14 cellular contexts compared by ENCODE assay signal in genomic region chr6:3333263-3333662, GRCh38.
A peak's percentile ranks its signal among the peaks of the same experiment; 100 is the strongest.
DNase-seq lines count a peak whose midpoint lies in the region; ATAC-seq, FAIRE-seq and TF ChIP-seq lines count a peak whose summit lies in the region.
"Had no signal": no experiment of that assay in that cellular context is flagged by ENCODE, and none has a peak within 500 bp of the region (broad histone marks: within the 10 kb centered on the region; RNA-seq: fewer than 3 reads in every experiment).

No MANE protein-coding gene starts in this region.

- H3K4me1 ChIP-seq in K562 (replicated peaks in 1 of 2; ENCODE audit: control insufficient read depth in 2 of 2, insufficient read depth in 2 of 2, low read length in 2 of 2) (peaks cover 12 to 21% of the 10 kb centered on the region in 2 experiments), lower lobe of right lung (peaks cover 24% of the 10 kb centered on the region)

- WGBS in K562 (ENCODE audit: insufficient coverage, low coverage, missing lambda C conversion rate), result 49% methylated on average over 6 of the region's 6 CpGs

- H3K9ac ChIP-seq in K562 (ENCODE audit: insufficient read depth in 1 of 2, low read depth in 2 of 2, low read length in 2 of 2), result peak overlapping the region in 1 of 2 experiments; percentile 32; a peak in 1 of 4 replicates

- no peaks in the 10 kb centered on the region for H3K9me3 ChIP-seq in K562 (replicated peaks; ENCODE audit: control insufficient read depth, insufficient read depth, low read depth, low read length)
- no peaks in the 10 kb centered on the region for H3K9me3 ChIP-seq in lower lobe of right lung
- H3K9me3 ChIP-seq: tibial nerve had no signal

- DNase-seq in GM13977 (ENCODE audit: low spot score), result peak; percentile 78
- DNase-seq in GM20000 (ENCODE audit: low spot score), result peak; percentile 67
- peak in 1 of 4 experiments; percentile 34 for DNase-seq in K562 (ENCODE audit: extremely low read depth in 1 of 4, low spot score in 3 of 4)
- DNase-seq in lower lobe of right lung, result no peak
- no peak for DNase-seq in DMS79 treated with DMSO at 0.1 percent for 48 hours (lab: John Stamatoyannopoulos, UW)
- DNase-seq in naive thymus-derived CD8-positive, alpha-beta T cell, result no peak
- DNase-seq in effector memory CD8-positive, alpha-beta T cell, result no peak
- DNase-seq: activated CD4-positive, alpha-beta T cell treated with anti-CD3 and anti-CD28 coated beads for 4 hours; EL; NCI-H748 treated with DMSO at 0.1 percent for 48 hours had no signal

- no peaks in the 10 kb centered on the region for H3K9me3 Mint-ChIP-seq in naive thymus-derived CD8-positive, alpha-beta T cell
- H3K9me3 Mint-ChIP-seq in effector memory CD8-positive, alpha-beta T cell, result no peaks in the 10 kb centered on the region
- H3K9me3 Mint-ChIP-seq: activated T-helper 2 cell treated with anti-CD3 and anti-CD28 coated beads, Interferon-gamma antibody, Interleukin-2, Interleukin-4, amounts not matched to agents 10 μg/mL and 5 μg/mL and 100 μg/mL, durations not matched to agents 14 hours and 24 hours and 36 hours had no signal

- no peaks in the 10 kb centered on the region for H3K79me2 ChIP-seq in K562 (ENCODE audit: control insufficient read depth, insufficient read depth, low read length)

- no peaks in the 10 kb centered on the region for H3K9me1 ChIP-seq in K562 (ENCODE audit: control insufficient read depth, insufficient read depth, low read length)

- H3K4me1 Mint-ChIP-seq in naive thymus-derived CD8-positive, alpha-beta T cell, result peaks cover 16 to 19% (median 19%) of the 10 kb centered on the region in 4 donors
- H3K4me1 Mint-ChIP-seq in effector memory CD8-positive, alpha-beta T cell (ENCODE audit: low read depth in 2 of 2), result peaks cover 0 to 5% of the 10 kb centered on the region in 2 donors

- no peaks in the 10 kb centered on the region for H4K20me1 ChIP-seq in K562 (replicated peaks; ENCODE audit: control insufficient read depth, insufficient read depth, low read length)

- H3K36me3 ChIP-seq in K562 (ENCODE audit: control insufficient read depth, insufficient read depth, low read length) (no peaks in the 10 kb centered on the region), lower lobe of right lung (no peaks in the 10 kb centered on the region)
- H3K36me3 ChIP-seq: tibial nerve had no signal

- FAIRE-seq in K562 (lab: Jason Lieb, UNC), result no peak

- H3K4me3 ChIP-seq in K562 (no peak overlapping the region), lower lobe of right lung (no peak overlapping the region)
- H3K4me3 ChIP-seq: tibial nerve had no signal

- no peak for TF ChIP-seq EP300 in K562 (IDR thresholded peaks at IDR 0.05; ENCODE audit: low read length)

- CTCF ChIA-PET in K562 (lab: Yijun Ruan, JAX; ENCODE audit: low intra/inter-chr PET ratio), result no interaction called here

- TF ChIP-seq RAD21 in K562 (CRISPR knock-in tag; conservative IDR thresholded peaks at IDR 0.05 in 1 of 2, IDR thresholded peaks at IDR 0.05 in 1 of 2), result no peak

- intact Hi-C loops in K562 (cut with micrococcal nuclease) (loop anchor here (5.0 kb wide), 1 partner anchor 46 kb away; no protein-coding TSS in a partner anchor), lower lobe of right lung (cut with DNase I) (no loop called here)

- H2AFZ ChIP-seq in K562 (ENCODE audit: low read depth, low read length), result no peak overlapping the region

- TF ChIP-seq CTCF in GM13977 (IDR thresholded peaks at IDR 0.05; ENCODE audit: extremely low read depth, insufficient read depth, missing control alignments) (no peak), GM20000 (IDR thresholded peaks at IDR 0.05; ENCODE audit: extremely low read depth, missing control alignments) (no peak), K562 (IDR thresholded peaks at IDR 0.05 in 2 of 3, conservative IDR thresholded peaks at IDR 0.05 in 1 of 3; ENCODE audit: insufficient read depth in 2 of 3, low read depth in 1 of 3, low read length in 3 of 3) (no peak), lower lobe of right lung (IDR thresholded peaks at IDR 0.05) (no peak)

- H3K27me3 Mint-ChIP-seq in naive thymus-derived CD8-positive, alpha-beta T cell, result peaks cover 0 to 2% (median 0%) of the 10 kb centered on the region in 5 donors
- peaks cover 71 to 77% of the 10 kb centered on the region in 2 donors for H3K27me3 Mint-ChIP-seq in effector memory CD8-positive, alpha-beta T cell

- H3K27ac ChIP-seq in K562 (ENCODE audit: extremely low read depth, low read depth, low read length), result no peak overlapping the region
- H3K27ac ChIP-seq in lower lobe of right lung, result no peak overlapping the region

- peak overlapping the region in 2 of 10 donors; percentile 15 to 50 for H3K27ac Mint-ChIP-seq in naive thymus-derived CD8-positive, alpha-beta T cell
- H3K27ac Mint-ChIP-seq in effector memory CD8-positive, alpha-beta T cell, result peak overlapping the region in 1 of 2 donors; percentile 61
- H3K27ac Mint-ChIP-seq: activated T-helper 2 cell treated with anti-CD3 and anti-CD28 coated beads, Interferon-gamma antibody, Interleukin-2, Interleukin-4, amounts not matched to agents 10 μg/mL and 5 μg/mL and 100 μg/mL, durations not matched to agents 14 hours and 24 hours and 36 hours had no signal

- POLR2A ChIA-PET in K562 (lab: Yijun Ruan, JAX), result interaction anchor here (0.6 to 1.5 kb wide), 4 partner anchors 9 to 115 kb away, joined by 3 to 6 read pairs (median 4); no protein-coding TSS in a partner anchor
- POLR2A ChIA-PET in naive thymus-derived CD8-positive, alpha-beta T cell (lab: Charles Lee), result interaction anchor here (0.8 kb wide), 1 partner anchor 38 kb away, joined by 3 read pairs; no protein-coding TSS in a partner anchor

- no peaks in the 10 kb centered on the region for H3K36me3 Mint-ChIP-seq in naive thymus-derived CD8-positive, alpha-beta T cell
- no peaks in the 10 kb centered on the region for H3K36me3 Mint-ChIP-seq in effector memory CD8-positive, alpha-beta T cell (ENCODE audit: insufficient read depth)

- H3K4me2 ChIP-seq in K562 (ENCODE audit: insufficient read depth, low read length), result no peak overlapping the region

- in situ Hi-C loops in GM13977 (cut with MboI; ENCODE audit: low pct_unique_long_range_greater_than_20kb, low sequenced_read_pairs, unreplicated experiment), result no loop called here
- in situ Hi-C loops in K562 (cut with MboI), result no loop called here

- H3K4me3 Mint-ChIP-seq in naive thymus-derived CD8-positive, alpha-beta T cell, result no peak overlapping the region
- no peak overlapping the region for H3K4me3 Mint-ChIP-seq in effector memory CD8-positive, alpha-beta T cell

- no peaks in the 10 kb centered on the region for H3K27me3 ChIP-seq in K562 (ENCODE audit: control insufficient read depth in 2 of 2, insufficient read depth in 2 of 2, low read length in 2 of 2)
- no peaks in the 10 kb centered on the region for H3K27me3 ChIP-seq in lower lobe of right lung (ENCODE audit: low read depth)
- H3K27me3 ChIP-seq: tibial nerve had no signal

- ATAC-seq in HG03039 (IDR thresholded peaks at IDR 0.05; ENCODE audit: unreplicated experiment), result peak; percentile 47
- ATAC-seq in K562, result peak; percentile 7; the same call in 1 of the 3 replicates
- no peak for ATAC-seq in lower lobe of right lung
- ATAC-seq in naive thymus-derived CD8-positive, alpha-beta T cell, result no peak
- no peak for ATAC-seq in effector memory CD8-positive, alpha-beta T cell (replicated peaks)
- ATAC-seq: esophagus mucosa had no signal

- BruUV-seq in K562 (replicated peaks; lab: Mats Ljungman, UMichigan), result no TSS peak

- no peak for TF ChIP-seq POLR2A in K562 (conservative IDR thresholded peaks at IDR 0.05)

TF ChIP-seq in K562, 482 proteins besides CTCF, POLR2A, EP300 and RAD21 (continues in another document):
- TF ChIP-seq RBM39 (optimal IDR thresholded peaks at IDR 0.05; ENCODE audit: low read depth, low read length) (no peak), LEF1 (IDR thresholded peaks at IDR 0.05) (no peak), MTF1 (CRISPR knock-in tag; IDR thresholded peaks at IDR 0.05; ENCODE audit: borderline replicate concordance) (no peak), ZNF589 (CRISPR knock-in tag; IDR thresholded peaks at IDR 0.05; ENCODE audit: low read depth) (no peak), ELF1 (tag; IDR thresholded peaks at IDR 0.05) (no peak), ELK3 (CRISPR knock-in tag; IDR thresholded peaks at IDR 0.05) (no peak), CEBPB (tag; IDR thresholded peaks at IDR 0.05) (no peak), ZNF263 (CRISPR knock-in tag; IDR thresholded peaks at IDR 0.05; ENCODE audit: borderline replicate concordance) (0 out of 2 replicates have a peak, but pooled peaks have one; percentile 26), ZNF79 (CRISPR knock-in tag; IDR thresholded peaks at IDR 0.05; ENCODE audit: low read depth) (no peak), PHF8 (IDR thresholded peaks at IDR 0.05; ENCODE audit: borderline replicate concordance, low read length) (no peak), E2F3 (CRISPR knock-in tag; IDR thresholded peaks at IDR 0.05) (no peak), RUNX1 (IDR thresholded peaks at IDR 0.05; ENCODE audit: low read depth) (no peak)

Comparison
In these comparisons a context has a peak if more than half of its experiments do, and no peak if none do; other contexts are left out.
1. DNase-seq: peak in GM13977 (single experiment) and GM20000 (single experiment); none in lower lobe of right lung (single experiment), DMS79 treated with DMSO at 0.1 percent for 48 hours (single experiment), naive thymus-derived CD8-positive, alpha-beta T cell (0 of 10) and effector memory CD8-positive, alpha-beta T cell (0 of 3).
2. ATAC-seq: peak in HG03039 (single experiment) and K562 (single experiment); none in lower lobe of right lung (0 of 2), naive thymus-derived CD8-positive, alpha-beta T cell (0 of 2) and effector memory CD8-positive, alpha-beta T cell (single experiment).